Comparison of ENCODE assay signal across 1 cellular context in the genomic region with DNA sequence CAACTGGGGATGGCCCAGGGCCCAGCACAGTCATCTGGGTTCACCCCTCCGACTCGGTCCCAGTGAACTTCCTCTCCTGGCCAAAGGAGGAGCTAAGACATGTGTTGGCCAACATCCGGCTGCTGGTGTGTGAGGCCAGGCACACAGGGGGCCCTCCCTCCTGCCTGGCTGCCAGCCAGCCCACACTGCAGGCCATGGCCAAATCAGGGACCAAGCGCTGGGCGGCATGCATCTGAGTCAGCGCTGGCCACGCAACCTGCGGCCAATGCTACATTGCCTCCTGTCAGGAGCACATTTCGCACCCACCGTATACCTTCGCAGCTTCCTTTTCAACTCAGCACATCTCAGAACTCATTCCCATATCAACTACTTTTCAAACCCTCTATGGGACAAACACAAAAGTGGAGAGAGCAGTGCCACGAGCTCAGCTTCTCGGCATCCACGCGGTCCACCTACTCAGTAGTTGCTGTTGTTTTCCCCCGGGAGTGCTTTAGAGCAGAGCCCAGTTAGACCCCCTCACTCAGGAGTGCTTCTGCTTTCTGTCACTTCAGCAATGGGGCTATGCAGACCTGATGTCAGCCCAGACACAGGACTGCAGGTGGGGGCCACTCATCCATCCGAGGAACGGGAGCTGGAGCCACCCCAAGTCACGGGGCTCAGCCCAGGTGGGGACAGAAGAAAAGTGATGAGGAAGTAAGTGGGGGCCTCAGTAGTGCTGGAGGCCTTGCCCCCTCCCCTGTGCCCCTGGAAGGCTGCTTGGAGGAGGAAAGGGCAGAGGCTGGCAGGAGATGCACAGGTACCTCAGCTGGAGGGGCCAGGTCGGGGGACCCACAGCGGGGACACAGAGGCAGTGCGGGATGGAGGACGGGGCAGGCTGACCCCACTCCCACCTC.
TF ChIP-seq lines count a peak whose summit lies in the region.

No MANE protein-coding gene starts in this region.

TF ChIP-seq in HepG2, 621 proteins besides CTCF, POLR2A, EP300 and RAD21 (continued from another document and continues in another):
- TF ChIP-seq SCMH1 (CRISPR knock-in tag; IDR thresholded peaks at IDR 0.05; ENCODE audit: borderline replicate concordance) (no peak), KLF16 (CRISPR knock-in tag; IDR thresholded peaks at IDR 0.05) (peak in 1 of 2 experiments; percentile 90; a peak in 2 of 4 replicates), HOXD1 (CRISPR knock-in tag; IDR thresholded peaks at IDR 0.05) (peak; percentile 58; the same call in 1 of the 2 replicates), SAP130 (CRISPR knock-in tag; IDR thresholded peaks at IDR 0.05; ENCODE audit: low read depth) (peak; percentile 95), STAG1 (CRISPR knock-in tag; IDR thresholded peaks at IDR 0.05) (peak; percentile 61), ZNF674 (CRISPR knock-in tag; IDR thresholded peaks at IDR 0.05; ENCODE audit: low read depth) (peak; percentile 73; the same call in 1 of the 2 replicates), U2AF1 (optimal IDR thresholded peaks at IDR 0.05; ENCODE audit: low read depth, low read length) (no peak), PCBP1 (IDR thresholded peaks at IDR 0.05; ENCODE audit: borderline replicate concordance, low read depth, low read length) (no peak), SAFB2 (CRISPR knock-in tag; IDR thresholded peaks at IDR 0.05; ENCODE audit: borderline replicate concordance, low read depth) (no peak; the same call in 1 of the 2 replicates), ZNF678 (CRISPR knock-in tag; IDR thresholded peaks at IDR 0.05) (no peak), XRCC5 (optimal IDR thresholded peaks at IDR 0.05; ENCODE audit: low read length) (peak; percentile 92), ZNF10 (CRISPR knock-in tag; IDR thresholded peaks at IDR 0.05; ENCODE audit: borderline replicate concordance, low read depth) (no peak), ZNF788 (CRISPR knock-in tag; IDR thresholded peaks at IDR 0.05; ENCODE audit: borderline replicate concordance) (peak; percentile 97), ZNF333 (CRISPR knock-in tag; IDR thresholded peaks at IDR 0.05; ENCODE audit: borderline replicate concordance) (no peak), ZNF776 (CRISPR knock-in tag; IDR thresholded peaks at IDR 0.05) (peak; percentile 77; the same call in 1 of the 2 replicates), ZNF557 (CRISPR knock-in tag; IDR thresholded peaks at IDR 0.05) (peak; percentile 47; the same call in 1 of the 2 replicates), ZNF766 (CRISPR knock-in tag; IDR thresholded peaks at IDR 0.05; ENCODE audit: borderline replicate concordance) (no peak; the same call in 1 of the 2 replicates), RFXANK (CRISPR knock-in tag; IDR thresholded peaks at IDR 0.05) (no peak), ELF3 (CRISPR knock-in tag; IDR thresholded peaks at IDR 0.05) (peak; percentile 94), ZNF205 (CRISPR knock-in tag; IDR thresholded peaks at IDR 0.05) (peak; percentile 88; the same call in 1 of the 2 replicates), ZNF720 (CRISPR knock-in tag; IDR thresholded peaks at IDR 0.05) (no peak), ZBTB21 (CRISPR knock-in tag; IDR thresholded peaks at IDR 0.05) (no peak), EHMT2 (IDR thresholded peaks at IDR 0.05; ENCODE audit: borderline replicate concordance, low read depth, low read length) (no peak; the same call in 1 of the 2 replicates), ZFY (CRISPR knock-in tag; IDR thresholded peaks at IDR 0.05) (peak; percentile 82), ISX (CRISPR knock-in tag; conservative IDR thresholded peaks at IDR 0.05) (no peak), HMG20B (CRISPR knock-in tag; conservative IDR thresholded peaks at IDR 0.05) (peak; percentile 73), POLR2AphosphoS2 (IDR thresholded peaks at IDR 0.05; ENCODE audit: low read depth, low read length) (no peak), NFE2L1 (CRISPR knock-in tag; IDR thresholded peaks at IDR 0.05; ENCODE audit: borderline replicate concordance) (no peak; the same call in 1 of the 2 replicates), RXRA (CRISPR knock-in tag; IDR thresholded peaks at IDR 0.05) (peak; percentile 89), RELA (CRISPR knock-in tag; IDR thresholded peaks at IDR 0.05) (no peak), SIX4 (CRISPR knock-in tag; IDR thresholded peaks at IDR 0.05) (0 out of 2 replicates have a peak, but pooled peaks have one; percentile 43), NAIF1 (CRISPR knock-in tag; IDR thresholded peaks at IDR 0.05; ENCODE audit: borderline replicate concordance) (peak; percentile 97; the same call in 1 of the 2 replicates), ZFAT (CRISPR knock-in tag; conservative IDR thresholded peaks at IDR 0.05) (no peak), ZNF225 (CRISPR knock-in tag; IDR thresholded peaks at IDR 0.05) (no peak)
- TF ChIP-seq, protein P1, sequence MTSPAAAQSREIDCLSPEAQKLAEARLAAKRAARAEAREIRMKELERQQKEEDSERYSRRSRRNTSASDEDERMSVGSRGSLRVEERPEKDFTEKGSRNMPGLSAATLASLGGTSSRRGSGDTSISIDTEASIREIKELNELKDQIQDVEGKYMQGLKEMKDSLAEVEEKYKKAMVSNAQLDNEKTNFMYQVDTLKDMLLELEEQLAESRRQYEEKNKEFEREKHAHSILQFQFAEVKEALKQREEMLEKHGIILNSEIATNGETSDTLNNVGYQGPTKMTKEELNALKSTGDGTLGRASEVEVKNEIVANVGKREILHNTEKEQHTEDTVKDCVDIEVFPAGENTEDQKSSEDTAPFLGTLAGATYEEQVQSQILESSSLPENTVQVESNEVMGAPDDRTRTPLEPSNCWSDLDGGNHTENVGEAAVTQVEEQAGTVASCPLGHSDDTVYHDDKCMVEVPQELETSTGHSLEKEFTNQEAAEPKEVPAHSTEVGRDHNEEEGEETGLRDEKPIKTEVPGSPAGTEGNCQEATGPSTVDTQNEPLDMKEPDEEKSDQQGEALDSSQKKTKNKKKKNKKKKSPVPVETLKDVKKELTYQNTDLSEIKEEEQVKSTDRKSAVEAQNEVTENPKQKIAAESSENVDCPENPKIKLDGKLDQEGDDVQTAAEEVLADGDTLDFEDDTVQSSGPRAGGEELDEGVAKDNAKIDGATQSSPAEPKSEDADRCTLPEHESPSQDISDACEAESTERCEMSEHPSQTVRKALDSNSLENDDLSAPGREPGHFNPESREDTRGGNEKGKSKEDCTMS (CRISPR knock-in tag; conservative IDR thresholded peaks at IDR 0.05) = no peak
- TF ChIP-seq, protein P2, sequence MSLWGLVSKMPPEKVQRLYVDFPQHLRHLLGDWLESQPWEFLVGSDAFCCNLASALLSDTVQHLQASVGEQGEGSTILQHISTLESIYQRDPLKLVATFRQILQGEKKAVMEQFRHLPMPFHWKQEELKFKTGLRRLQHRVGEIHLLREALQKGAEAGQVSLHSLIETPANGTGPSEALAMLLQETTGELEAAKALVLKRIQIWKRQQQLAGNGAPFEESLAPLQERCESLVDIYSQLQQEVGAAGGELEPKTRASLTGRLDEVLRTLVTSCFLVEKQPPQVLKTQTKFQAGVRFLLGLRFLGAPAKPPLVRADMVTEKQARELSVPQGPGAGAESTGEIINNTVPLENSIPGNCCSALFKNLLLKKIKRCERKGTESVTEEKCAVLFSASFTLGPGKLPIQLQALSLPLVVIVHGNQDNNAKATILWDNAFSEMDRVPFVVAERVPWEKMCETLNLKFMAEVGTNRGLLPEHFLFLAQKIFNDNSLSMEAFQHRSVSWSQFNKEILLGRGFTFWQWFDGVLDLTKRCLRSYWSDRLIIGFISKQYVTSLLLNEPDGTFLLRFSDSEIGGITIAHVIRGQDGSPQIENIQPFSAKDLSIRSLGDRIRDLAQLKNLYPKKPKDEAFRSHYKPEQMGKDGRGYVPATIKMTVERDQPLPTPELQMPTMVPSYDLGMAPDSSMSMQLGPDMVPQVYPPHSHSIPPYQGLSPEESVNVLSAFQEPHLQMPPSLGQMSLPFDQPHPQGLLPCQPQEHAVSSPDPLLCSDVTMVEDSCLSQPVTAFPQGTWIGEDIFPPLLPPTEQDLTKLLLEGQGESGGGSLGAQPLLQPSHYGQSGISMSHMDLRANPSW (CRISPR knock-in tag; IDR thresholded peaks at IDR 0.05; ENCODE audit: borderline replicate concordance) = peak; percentile 57; the same call in 1 of the 2 replicates
- TF ChIP-seq, protein P3, sequence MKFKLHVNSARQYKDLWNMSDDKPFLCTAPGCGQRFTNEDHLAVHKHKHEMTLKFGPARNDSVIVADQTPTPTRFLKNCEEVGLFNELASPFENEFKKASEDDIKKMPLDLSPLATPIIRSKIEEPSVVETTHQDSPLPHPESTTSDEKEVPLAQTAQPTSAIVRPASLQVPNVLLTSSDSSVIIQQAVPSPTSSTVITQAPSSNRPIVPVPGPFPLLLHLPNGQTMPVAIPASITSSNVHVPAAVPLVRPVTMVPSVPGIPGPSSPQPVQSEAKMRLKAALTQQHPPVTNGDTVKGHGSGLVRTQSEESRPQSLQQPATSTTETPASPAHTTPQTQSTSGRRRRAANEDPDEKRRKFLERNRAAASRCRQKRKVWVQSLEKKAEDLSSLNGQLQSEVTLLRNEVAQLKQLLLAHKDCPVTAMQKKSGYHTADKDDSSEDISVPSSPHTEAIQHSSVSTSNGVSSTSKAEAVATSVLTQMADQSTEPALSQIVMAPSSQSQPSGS (CRISPR knock-in tag; IDR thresholded peaks at IDR 0.05) = peak; percentile 80
- TF ChIP-seq, protein P4, sequence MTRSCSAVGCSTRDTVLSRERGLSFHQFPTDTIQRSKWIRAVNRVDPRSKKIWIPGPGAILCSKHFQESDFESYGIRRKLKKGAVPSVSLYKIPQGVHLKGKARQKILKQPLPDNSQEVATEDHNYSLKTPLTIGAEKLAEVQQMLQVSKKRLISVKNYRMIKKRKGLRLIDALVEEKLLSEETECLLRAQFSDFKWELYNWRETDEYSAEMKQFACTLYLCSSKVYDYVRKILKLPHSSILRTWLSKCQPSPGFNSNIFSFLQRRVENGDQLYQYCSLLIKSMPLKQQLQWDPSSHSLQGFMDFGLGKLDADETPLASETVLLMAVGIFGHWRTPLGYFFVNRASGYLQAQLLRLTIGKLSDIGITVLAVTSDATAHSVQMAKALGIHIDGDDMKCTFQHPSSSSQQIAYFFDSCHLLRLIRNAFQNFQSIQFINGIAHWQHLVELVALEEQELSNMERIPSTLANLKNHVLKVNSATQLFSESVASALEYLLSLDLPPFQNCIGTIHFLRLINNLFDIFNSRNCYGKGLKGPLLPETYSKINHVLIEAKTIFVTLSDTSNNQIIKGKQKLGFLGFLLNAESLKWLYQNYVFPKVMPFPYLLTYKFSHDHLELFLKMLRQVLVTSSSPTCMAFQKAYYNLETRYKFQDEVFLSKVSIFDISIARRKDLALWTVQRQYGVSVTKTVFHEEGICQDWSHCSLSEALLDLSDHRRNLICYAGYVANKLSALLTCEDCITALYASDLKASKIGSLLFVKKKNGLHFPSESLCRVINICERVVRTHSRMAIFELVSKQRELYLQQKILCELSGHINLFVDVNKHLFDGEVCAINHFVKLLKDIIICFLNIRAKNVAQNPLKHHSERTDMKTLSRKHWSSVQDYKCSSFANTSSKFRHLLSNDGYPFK (CRISPR knock-in tag; IDR thresholded peaks at IDR 0.05; ENCODE audit: borderline replicate concordance) = peak; percentile 89
- TF ChIP-seq, protein P5, sequence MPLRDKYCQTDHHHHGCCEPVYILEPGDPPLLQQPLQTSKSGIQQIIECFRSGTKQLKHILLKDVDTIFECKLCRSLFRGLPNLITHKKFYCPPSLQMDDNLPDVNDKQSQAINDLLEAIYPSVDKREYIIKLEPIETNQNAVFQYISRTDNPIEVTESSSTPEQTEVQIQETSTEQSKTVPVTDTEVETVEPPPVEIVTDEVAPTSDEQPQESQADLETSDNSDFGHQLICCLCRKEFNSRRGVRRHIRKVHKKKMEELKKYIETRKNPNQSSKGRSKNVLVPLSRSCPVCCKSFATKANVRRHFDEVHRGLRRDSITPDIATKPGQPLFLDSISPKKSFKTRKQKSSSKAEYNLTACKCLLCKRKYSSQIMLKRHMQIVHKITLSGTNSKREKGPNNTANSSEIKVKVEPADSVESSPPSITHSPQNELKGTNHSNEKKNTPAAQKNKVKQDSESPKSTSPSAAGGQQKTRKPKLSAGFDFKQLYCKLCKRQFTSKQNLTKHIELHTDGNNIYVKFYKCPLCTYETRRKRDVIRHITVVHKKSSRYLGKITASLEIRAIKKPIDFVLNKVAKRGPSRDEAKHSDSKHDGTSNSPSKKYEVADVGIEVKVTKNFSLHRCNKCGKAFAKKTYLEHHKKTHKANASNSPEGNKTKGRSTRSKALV (CRISPR knock-in tag; IDR thresholded peaks at IDR 0.05) = peak; percentile 71; the same call in 1 of the 2 replicates
- TF ChIP-seq, protein P6, sequence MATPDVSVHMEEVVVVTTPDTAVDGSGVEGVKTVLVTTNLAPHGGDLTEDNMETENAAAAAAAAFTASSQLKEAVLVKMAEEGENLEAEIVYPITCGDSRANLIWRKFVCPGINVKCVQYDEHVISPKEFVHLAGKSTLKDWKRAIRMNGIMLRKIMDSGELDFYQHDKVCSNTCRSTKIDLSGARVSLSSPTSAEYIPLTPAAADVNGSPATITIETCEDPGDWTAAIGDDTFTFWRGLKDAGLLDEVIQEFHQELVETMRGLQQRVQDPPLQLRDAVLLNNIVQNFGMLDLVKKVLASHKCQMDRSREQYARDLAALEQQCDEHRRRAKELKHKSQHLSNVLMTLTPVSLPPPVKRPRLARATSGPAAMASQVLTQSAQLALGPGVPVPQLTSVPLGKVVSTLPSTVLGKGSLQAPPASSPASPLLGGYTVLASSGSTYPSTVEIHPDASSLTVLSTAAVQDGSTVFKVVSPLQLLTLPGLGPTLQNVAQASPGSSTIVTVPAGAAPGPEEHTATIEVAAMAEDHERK (CRISPR knock-in tag; IDR thresholded peaks at IDR 0.05; ENCODE audit: low read depth) = no peak
- TF ChIP-seq, protein P7, sequence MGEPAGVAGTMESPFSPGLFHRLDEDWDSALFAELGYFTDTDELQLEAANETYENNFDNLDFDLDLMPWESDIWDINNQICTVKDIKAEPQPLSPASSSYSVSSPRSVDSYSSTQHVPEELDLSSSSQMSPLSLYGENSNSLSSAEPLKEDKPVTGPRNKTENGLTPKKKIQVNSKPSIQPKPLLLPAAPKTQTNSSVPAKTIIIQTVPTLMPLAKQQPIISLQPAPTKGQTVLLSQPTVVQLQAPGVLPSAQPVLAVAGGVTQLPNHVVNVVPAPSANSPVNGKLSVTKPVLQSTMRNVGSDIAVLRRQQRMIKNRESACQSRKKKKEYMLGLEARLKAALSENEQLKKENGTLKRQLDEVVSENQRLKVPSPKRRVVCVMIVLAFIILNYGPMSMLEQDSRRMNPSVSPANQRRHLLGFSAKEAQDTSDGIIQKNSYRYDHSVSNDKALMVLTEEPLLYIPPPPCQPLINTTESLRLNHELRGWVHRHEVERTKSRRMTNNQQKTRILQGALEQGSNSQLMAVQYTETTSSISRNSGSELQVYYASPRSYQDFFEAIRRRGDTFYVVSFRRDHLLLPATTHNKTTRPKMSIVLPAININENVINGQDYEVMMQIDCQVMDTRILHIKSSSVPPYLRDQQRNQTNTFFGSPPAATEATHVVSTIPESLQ (CRISPR knock-in tag; conservative IDR thresholded peaks at IDR 0.05) = no peak
- TF ChIP-seq, protein P8, sequence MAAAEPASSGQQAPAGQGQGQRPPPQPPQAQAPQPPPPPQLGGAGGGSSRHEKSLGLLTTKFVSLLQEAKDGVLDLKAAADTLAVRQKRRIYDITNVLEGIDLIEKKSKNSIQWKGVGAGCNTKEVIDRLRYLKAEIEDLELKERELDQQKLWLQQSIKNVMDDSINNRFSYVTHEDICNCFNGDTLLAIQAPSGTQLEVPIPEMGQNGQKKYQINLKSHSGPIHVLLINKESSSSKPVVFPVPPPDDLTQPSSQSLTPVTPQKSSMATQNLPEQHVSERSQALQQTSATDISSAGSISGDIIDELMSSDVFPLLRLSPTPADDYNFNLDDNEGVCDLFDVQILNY (CRISPR knock-in tag; conservative IDR thresholded peaks at IDR 0.05) = no peak
